Comparison of ENCODE assay signal across 8 cellular contexts in genomic region chr10:50740351-50740688, GRCh38. TPM values are rescaled to one million over a fixed set of nuclear protein-coding genes. Genes with fewer than 3 reads are reported as not detected.
DNase-seq lines count a peak whose midpoint lies in the region; ATAC-seq and TF ChIP-seq lines count a peak whose summit lies in the region.

No MANE protein-coding gene starts in this region.

- ATAC-seq in GM21717 (IDR thresholded peaks at IDR 0.05; ENCODE audit: unreplicated experiment): peak; percentile 48
- ATAC-seq in natural killer cell: peak; percentile 39 to 57 (median 42)

- no peaks in the 10 kb centered on the region for H3K9me3 Mint-ChIP-seq in activated CD4-positive, alpha-beta memory T cell treated with anti-CD3 and anti-CD28 coated beads, Interleukin-2, amount 10 ng/mL, durations not matched to agents 7 days and 5 days
- H3K9me3 Mint-ChIP-seq in natural killer cell: no peaks in the 10 kb centered on the region

- DNase-seq in GM03348 (ENCODE audit: low spot score): peak; percentile 30
- peak; percentile 38 for DNase-seq in activated CD4-positive, alpha-beta memory T cell treated with anti-CD3 and anti-CD28 coated beads, Interleukin-2, amount 10 ng/mL, durations not matched to agents 7 days and 5 days
- DNase-seq in esophagus muscularis mucosa (ENCODE audit: extremely low spot score): no peak
- no peak for DNase-seq in natural killer cell
- no peak for DNase-seq in NCI-H524 (lab: John Stamatoyannopoulos, UW)

- peak overlapping the region; percentile 13 for H3K27ac Mint-ChIP-seq in activated CD4-positive, alpha-beta memory T cell treated with anti-CD3 and anti-CD28 coated beads, Interleukin-2, amount 10 ng/mL, durations not matched to agents 7 days and 5 days
- H3K27ac Mint-ChIP-seq in natural killer cell: peak overlapping the region; percentile 73 to 98

- H3K4me1 Mint-ChIP-seq in activated CD4-positive, alpha-beta memory T cell treated with anti-CD3 and anti-CD28 coated beads, Interleukin-2, amount 10 ng/mL, durations not matched to agents 7 days and 5 days: peaks cover 15% of the 10 kb centered on the region
- H3K4me1 Mint-ChIP-seq in natural killer cell: peaks cover 17 to 36% of the 10 kb centered on the region in 2 donors

- WGBS in esophagus muscularis mucosa: 4% methylated on average over 8 of the region's 8 CpGs
- WGBS in urinary bladder: 3% methylated on average over 8 of the region's 8 CpGs

- H3K27ac ChIP-seq in KOPT-K1 (ENCODE audit: low read depth, low read length, poor library complexity, severe bottlenecking) (peak overlapping the region; percentile 14), esophagus muscularis mucosa (replicated peaks in 1 of 4) (peak overlapping the region; percentile 74 to 85 (median 80)), urinary bladder (ENCODE audit: low read depth) (no peak overlapping the region)

- H3K36me3 ChIP-seq in KOPT-K1 (ENCODE audit: insufficient read depth, low read length) (no peaks in the 10 kb centered on the region), esophagus muscularis mucosa (no peaks in the 10 kb centered on the region), urinary bladder (ENCODE audit: insufficient read depth) (no peaks in the 10 kb centered on the region)

- no peak for TF ChIP-seq EP300 in esophagus muscularis mucosa (IDR thresholded peaks at IDR 0.05)

- H3K27me3 Mint-ChIP-seq in activated CD4-positive, alpha-beta memory T cell treated with anti-CD3 and anti-CD28 coated beads, Interleukin-2, amount 10 ng/mL, durations not matched to agents 7 days and 5 days: peaks cover 7% of the 10 kb centered on the region
- peaks cover 3 to 7% of the 10 kb centered on the region in 2 donors for H3K27me3 Mint-ChIP-seq in natural killer cell (ENCODE audit: low read depth in 2 of 2)

- H3K4me3 Mint-ChIP-seq in activated CD4-positive, alpha-beta memory T cell treated with anti-CD3 and anti-CD28 coated beads, Interleukin-2, amount 10 ng/mL, durations not matched to agents 7 days and 5 days: peak overlapping the region; percentile 89
- peak overlapping the region; percentile 99 for H3K4me3 Mint-ChIP-seq in natural killer cell

- H3K36me3 Mint-ChIP-seq in activated CD4-positive, alpha-beta memory T cell treated with anti-CD3 and anti-CD28 coated beads, Interleukin-2, amount 10 ng/mL, durations not matched to agents 7 days and 5 days (ENCODE audit: low read depth): no peaks in the 10 kb centered on the region
- no peaks in the 10 kb centered on the region for H3K36me3 Mint-ChIP-seq in natural killer cell

- TF ChIP-seq POLR2A in esophagus muscularis mucosa (IDR thresholded peaks at IDR 0.05; ENCODE audit: low read depth): no peak

- intact Hi-C loops in esophagus muscularis mucosa (cut with DNase I): no loop called here
- intact Hi-C loops in natural killer cell (cut with micrococcal nuclease): no loop called here

- no peaks in the 10 kb centered on the region for H3K9me3 ChIP-seq in KOPT-K1 (ENCODE audit: insufficient read depth, low read length, poor library complexity, severe bottlenecking)
- H3K9me3 ChIP-seq in esophagus muscularis mucosa: no peaks in the 10 kb centered on the region

- H3K27me3 ChIP-seq in esophagus muscularis mucosa: no peaks in the 10 kb centered on the region

- CTCF ChIA-PET in activated CD4-positive, alpha-beta memory T cell treated with anti-CD3 and anti-CD28 coated beads, Interleukin-2, amount 10 ng/mL, durations not matched to agents 7 days and 5 days (lab: Charles Lee): no interaction called here

- H3K4me1 ChIP-seq in esophagus muscularis mucosa: peaks cover 2 to 14% (median 14%) of the 10 kb centered on the region in 4 donors
- H3K4me1 ChIP-seq in urinary bladder (ENCODE audit: insufficient read depth): no peaks in the 10 kb centered on the region

- TF ChIP-seq CTCF in esophagus muscularis mucosa (IDR thresholded peaks at IDR 0.05) (no peak), natural killer cell (IDR thresholded peaks at IDR 0.05) (no peak)

- H3K4me3 ChIP-seq in esophagus muscularis mucosa: peak overlapping the region; percentile 75 to 82 (median 77)
- H3K4me3 ChIP-seq in urinary bladder (ENCODE audit: low read depth, low read length): peak overlapping the region; percentile 45

- POLR2A ChIA-PET in activated CD4-positive, alpha-beta memory T cell treated with anti-CD3 and anti-CD28 coated beads, Interleukin-2, amount 10 ng/mL, durations not matched to agents 7 days and 5 days (lab: Charles Lee): interaction anchor here (1.3 kb wide), 1 partner anchor 228 kb away, joined by 3 read pairs; no protein-coding TSS in a partner anchor

RNA-seq across cellular contexts. Expression of gene ASAH2B, which starts 0.6 kb away (rescaled TPM):
- total RNA-seq in activated CD4-positive, alpha-beta memory T cell treated with anti-CD3 and anti-CD28 coated beads, Interleukin-2, amount 10 ng/mL, durations not matched to agents 7 days and 5 days: 1 to 10 TPM; 1.5 TPM
- 1 to 10 TPM in 3 of 4 donors, under 1 TPM in 1; 0.66 to 2.9 (median 1.7) TPM for total RNA-seq in esophagus muscularis mucosa
- 1 to 10 TPM; 1.4 to 1.9 (median 1.6) TPM for total RNA-seq in natural killer cell
- 5.2 TPM for total RNA-seq in urinary bladder
- polyA plus RNA-seq in urinary bladder: 2.1 TPM

Comparison
In these comparisons a context has a peak if more than half of its experiments do, and no peak if none do; other contexts are left out.
1. DNase-seq: peak in GM03348 (single experiment) and activated CD4-positive, alpha-beta memory T cell treated with anti-CD3 and anti-CD28 coated beads, Interleukin-2, amount 10 ng/mL, durations not matched to agents 7 days and 5 days (single experiment); none in esophagus muscularis mucosa (single experiment), natural killer cell (single experiment) and NCI-H524 (0 of 2).